In the genomic region with DNA sequence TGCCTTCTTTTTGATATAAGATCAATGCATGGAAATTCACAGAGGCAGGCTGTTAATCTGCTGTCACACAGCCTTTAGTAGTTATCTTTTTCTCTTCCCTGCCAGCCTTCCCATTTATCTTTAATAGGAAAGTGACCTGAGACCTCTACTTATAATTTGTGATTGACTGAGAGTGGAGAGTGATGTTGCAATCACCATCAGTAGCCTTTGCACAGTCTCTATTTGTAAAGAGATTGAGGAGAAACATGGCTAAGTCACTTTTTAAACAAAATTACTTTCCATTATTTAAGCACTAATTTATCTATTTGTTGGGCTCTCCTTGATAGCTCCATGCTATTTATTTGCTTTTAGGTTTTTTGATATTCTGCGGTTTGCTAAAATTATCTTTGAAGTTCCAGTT, we compare ENCODE assay signal across 29 cellular contexts. TPM values are rescaled to one million over a fixed set of nuclear protein-coding genes. Genes with fewer than 3 reads are reported as not detected.
A peak's percentile ranks its signal among the peaks of the same experiment; 100 is the strongest.
DNase-seq lines count a peak whose midpoint lies in the region; ATAC-seq, FAIRE-seq and TF ChIP-seq lines count a peak whose summit lies in the region.
"Had no signal": no experiment of that assay in that cellular context is flagged by ENCODE, and none has a peak within 500 bp of the region (broad histone marks: within the 10 kb centered on the region; RNA-seq: fewer than 3 reads in every experiment).

No MANE protein-coding gene starts in this region.

- no peak for DNase-seq in IMR-90
- DNase-seq in HepG2 (ENCODE audit: low spot score): no peak
- DNase-seq in right lobe of liver: no peak
- DNase-seq in activated CD4-positive, alpha-beta T cell treated with anti-CD3 and anti-CD28 coated beads, Interleukin-2, amount 50 U/mL, for 1 hour: no peak
- no peak for DNase-seq in amygdala (lab: John Stamatoyannopoulos, UW)
- DNase-seq in H54 (ENCODE audit: insufficient read length, low spot score): no peak
- DNase-seq: 8988T; ACHN; BE2C; C1 segment of cervical spinal cord; CD4-positive, alpha-beta memory T cell; CD4-positive, CD25-positive, alpha-beta regulatory T cell; CD8-positive, alpha-beta memory T cell; COR-L47; DMS 273 treated with DMSO at 0.1 percent for 48 hours; DMS153; DMS53; DMS79; DND-41; EL; GDM1 had no signal

- POLR2A ChIA-PET in IMR-90 (lab: Charles Lee; ENCODE audit: unreplicated experiment): no interaction called here
- POLR2A ChIA-PET in HepG2 (lab: Yijun Ruan, JAX): no interaction called here

- TF ChIP-seq POLR2A in IMR-90 (IDR thresholded peaks at IDR 0.05; ENCODE audit: low read depth, low read length) (no peak), HepG2 (IDR thresholded peaks at IDR 0.05; ENCODE audit: insufficient read depth in 1 of 2, low read depth in 2 of 2, low read length in 2 of 2) (no peak), right lobe of liver (IDR thresholded peaks at IDR 0.05) (no peak), H54 (IDR thresholded peaks at IDR 0.05; ENCODE audit: low read depth, low read length) (no peak)

- no peak overlapping the region for H3K23ac ChIP-seq in IMR-90 (ENCODE audit: low read depth, low read length)

- H3K4ac ChIP-seq in IMR-90 (ENCODE audit: low read depth, low read length): no peak overlapping the region

- H2BK15ac ChIP-seq in IMR-90 (ENCODE audit: low read depth, low read length): no peak overlapping the region

- H3K9ac ChIP-seq in IMR-90 (ENCODE audit: low read depth, low read length): no peak overlapping the region
- H3K9ac ChIP-seq in HepG2 (ENCODE audit: insufficient read depth, low read depth, low read length): no peak overlapping the region
- H3K9ac ChIP-seq: BLaER1 had no signal

- no peak overlapping the region for H4K91ac ChIP-seq in IMR-90 (ENCODE audit: insufficient read depth, low read depth, low read length)

- H3K27me3 ChIP-seq in IMR-90 (ENCODE audit: control insufficient read depth, insufficient read depth, low read length) (no peaks in the 10 kb centered on the region), HepG2 (ENCODE audit: control insufficient read depth in 1 of 2, insufficient read depth in 2 of 2, low read length in 2 of 2) (no peaks in the 10 kb centered on the region), right lobe of liver (no peaks in the 10 kb centered on the region)
- H3K27me3 ChIP-seq: BE2C, BLaER1 had no signal

- no peaks in the 10 kb centered on the region for H3K36me3 ChIP-seq in IMR-90 (ENCODE audit: control insufficient read depth, insufficient read depth, low read length)
- no peaks in the 10 kb centered on the region for H3K36me3 ChIP-seq in HepG2 (replicated peaks in 1 of 2; ENCODE audit: control insufficient read depth in 1 of 2, insufficient read depth in 2 of 2, low read length in 2 of 2)
- no peaks in the 10 kb centered on the region for H3K36me3 ChIP-seq in right lobe of liver
- H3K36me3 ChIP-seq: BE2C, BLaER1 had no signal

- no peak for TF ChIP-seq RAD21 in IMR-90 (IDR thresholded peaks at IDR 0.05; ENCODE audit: low read length)
- TF ChIP-seq RAD21 in HepG2 (CRISPR knock-in tag; IDR thresholded peaks at IDR 0.05): no peak

- H3K56ac ChIP-seq in IMR-90 (ENCODE audit: extremely low read depth, insufficient read depth, low read length): no peak overlapping the region

- H2BK5ac ChIP-seq in IMR-90 (ENCODE audit: low read depth, low read length, poor library complexity, severe bottlenecking): no peak overlapping the region

- no peak overlapping the region for H4K5ac ChIP-seq in IMR-90 (ENCODE audit: low read depth, low read length)

- no TSS peak for BruUV-seq in IMR-90 (replicated peaks; lab: Mats Ljungman, UMichigan)
- BruUV-seq in HepG2 (replicated peaks; lab: Mats Ljungman, UMichigan): no TSS peak

- no peaks in the 10 kb centered on the region for H3K9me3 ChIP-seq in IMR-90 (ENCODE audit: control insufficient read depth, insufficient read depth, low read length)
- no peaks in the 10 kb centered on the region for H3K9me3 ChIP-seq in HepG2 (ENCODE audit: low read length)
- H3K9me3 ChIP-seq in right lobe of liver: no peaks in the 10 kb centered on the region
- H3K9me3 ChIP-seq: BE2C, BLaER1 had no signal

- no peaks in the 10 kb centered on the region for H3K79me2 ChIP-seq in HepG2 (ENCODE audit: insufficient read depth, low read length)

- H3K4me2 ChIP-seq in IMR-90 (ENCODE audit: low read depth, low read length) (no peak overlapping the region), HepG2 (ENCODE audit: low read depth, low read length) (no peak overlapping the region)
- H3K4me2 ChIP-seq: BLaER1 had no signal

- no peak overlapping the region for H2AK9ac ChIP-seq in IMR-90 (replicated peaks; ENCODE audit: low read depth, low read length, poor library complexity)

- H3K9me1 ChIP-seq in IMR-90 (ENCODE audit: insufficient read depth, low read length): no peaks in the 10 kb centered on the region

- H3K18ac ChIP-seq in IMR-90 (ENCODE audit: low read depth, low read length): no peak overlapping the region

- H3K4me3 ChIP-seq in IMR-90 (ENCODE audit: insufficient read depth, low read depth, low read length) (no peak overlapping the region), HepG2 (replicated peaks in 1 of 3; ENCODE audit: insufficient read depth in 1 of 3, low read depth in 2 of 3, low read length in 3 of 3) (no peak overlapping the region), right lobe of liver (no peak overlapping the region)
- H3K4me3 ChIP-seq: BLaER1, GM12878 had no signal

- H3K4me1 ChIP-seq in IMR-90 (ENCODE audit: control insufficient read depth, insufficient read depth, low read length) (peaks cover 3% of the 10 kb centered on the region; the same call in 1 of the 2 replicates), HepG2 (ENCODE audit: insufficient read depth, low read length) (no peaks in the 10 kb centered on the region), right lobe of liver (peaks cover 0 to 11% (median 0%) of the 10 kb centered on the region in 4 donors)
- H3K4me1 ChIP-seq: BE2C, BLaER1 had no signal

- TF ChIP-seq EP300 in HepG2 (IDR thresholded peaks at IDR 0.05; ENCODE audit: low read depth in 2 of 2, low read length in 2 of 2) (no peak), HepG2 (CRISPR knock-in tag; IDR thresholded peaks at IDR 0.05; ENCODE audit: borderline replicate concordance) (no peak)

- H2AFZ ChIP-seq in IMR-90 (replicated peaks; ENCODE audit: low read length, poor library complexity) (no peak overlapping the region), HepG2 (ENCODE audit: low read length) (no peak overlapping the region)

- no peak overlapping the region for H4K8ac ChIP-seq in IMR-90 (ENCODE audit: low read depth in 2 of 2, low read length in 2 of 2)

- TF ChIP-seq CTCF in IMR-90 (conservative IDR thresholded peaks at IDR 0.05; ENCODE audit: low read depth, low read length): no peak
- no peak for TF ChIP-seq CTCF in HepG2 (CRISPR knock-in tag; IDR thresholded peaks at IDR 0.05)
- no peak for TF ChIP-seq CTCF in right lobe of liver (IDR thresholded peaks at IDR 0.05)

- intact Hi-C loops in IMR-90 (cut with micrococcal nuclease) (no loop called here), HepG2 (cut with micrococcal nuclease; ENCODE audit: unreplicated experiment) (no loop called here), right lobe of liver (cut with DNase I) (no loop called here)

- no peaks in the 10 kb centered on the region for H3K79me1 ChIP-seq in IMR-90 (ENCODE audit: low read depth in 1 of 2, low read length in 2 of 2)

- ATAC-seq in IMR-90 (ENCODE audit: low read depth): no peak
- ATAC-seq in HepG2: no peak
- ATAC-seq in right lobe of liver: peak; percentile 81 to 92 (median 83)
- ATAC-seq: GM12878 had no signal

- no peak overlapping the region for H2BK20ac ChIP-seq in IMR-90 (ENCODE audit: low read depth, low read length)

- H3K27ac ChIP-seq in IMR-90 (ENCODE audit: insufficient read depth, low read length) (no peak overlapping the region), HepG2 (ENCODE audit: extremely low read length, insufficient read depth, low read length) (no peak overlapping the region), right lobe of liver (no peak overlapping the region)
- H3K27ac ChIP-seq: BLaER1 had no signal

- H4K20me1 ChIP-seq in IMR-90 (ENCODE audit: insufficient read depth, low read length) (no peaks in the 10 kb centered on the region), HepG2 (ENCODE audit: insufficient read depth, low read length) (no peaks in the 10 kb centered on the region)
- H4K20me1 ChIP-seq: BLaER1 had no signal

- CTCF ChIA-PET in IMR-90 (lab: Yijun Ruan, JAX): no interaction called here
- CTCF ChIA-PET in HepG2 (lab: Yijun Ruan, JAX; ENCODE audit: low intra/inter-chr PET ratio, low total read pairs): no interaction called here

- no peak overlapping the region for H2BK120ac ChIP-seq in IMR-90 (ENCODE audit: low read depth, low read length)

- FAIRE-seq in HepG2 (lab: Jason Lieb, UNC): no peak
- no peak for FAIRE-seq in H54 (lab: Jason Lieb, UNC)
- FAIRE-seq: A204.1, GM12878, GM12892, GM18507 had no signal

- WGBS in IMR-90 (ENCODE audit: extremely low coverage in 2 of 2, insufficient read length in 1 of 2), 2 experiments: no CpG with 5 or more reads among the region's 1 CpG
- 2% methylated on average over 1 of the region's 1 CpG for WGBS in HepG2 (ENCODE audit: low lambda C conversion rate)
- WGBS in right lobe of liver (ENCODE audit: insufficient coverage, low coverage, low lambda C conversion rate, missing lambda C conversion rate): 37% methylated on average over 1 of the region's 1 CpG

- dilution Hi-C loops in IMR-90 (cut with HindIII; ENCODE audit: low sequenced_read_pairs, unreplicated experiment): no loop called here

- H3K14ac ChIP-seq in IMR-90 (replicated peaks; ENCODE audit: low read depth, low read length): no peak overlapping the region

- H2AK5ac ChIP-seq in IMR-90 (ENCODE audit: low read depth, low read length): no peak overlapping the region

- in situ Hi-C loops in IMR-90 (cut with MboI; ENCODE audit: low sequenced_read_pairs): no loop called here
- in situ Hi-C loops in HepG2 (cut with HindIII; ENCODE audit: extremely low pct_ligation_motif_present, low pct_unique_long_range_greater_than_20kb): no loop called here

RNA-seq across cellular contexts. Expression of gene LMNTD1, which starts 19.9 kb away (rescaled TPM):
- total RNA-seq in IMR-90 (2012; rRNA removed) (4.3 and 4.7 TPM in 2 replicates), HepG2 (2016; rRNA removed; fragmentation: Illumina TruSeq; extraction: Trizol) (not detected in 2 replicates), right lobe of liver (not detected)
- polyA plus RNA-seq in IMR-90 (2012; rRNA removed) (1.3 and 1.5 TPM in 2 replicates), HepG2 (2011; rRNA removed) (not detected in 2 replicates)
- polyA plus RNA-seq in IMR-90 (2012; cell fraction: cytosol; rRNA removed): 0.16 and 0.22 TPM in 2 replicates
- polyA plus RNA-seq in IMR-90 (2012; cell fraction: nucleus; rRNA removed; ENCODE audit: low replicate concordance): 0.30 and 2.0 TPM in 2 replicates
- not detected in 2 replicates for total RNA-seq in HepG2 (2016; cell fraction: cytosol; rRNA removed; fragmentation: Illumina TruSeq; extraction: Trizol; ENCODE audit: low read depth)
- not detected in 2 replicates for total RNA-seq in HepG2 (2016; cell fraction: insoluble cytoplasmic fraction; rRNA removed; fragmentation: Illumina TruSeq; extraction: Trizol)
- not detected in 2 replicates for total RNA-seq in HepG2 (2016; cell fraction: membrane; rRNA removed; fragmentation: Illumina TruSeq; extraction: Trizol)
- total RNA-seq in HepG2 (2016; cell fraction: nucleus; rRNA removed; fragmentation: Illumina TruSeq; extraction: Trizol): not detected in 2 replicates
- polyA plus RNA-seq in HepG2 (2011; cell fraction: cytosol; rRNA removed): not detected in 2 replicates
- not detected in 2 replicates for polyA plus RNA-seq in HepG2 (2011; cell fraction: nucleus; rRNA removed)
- not detected in 2 replicates for polyA plus RNA-seq in HepG2 (2012)
- polyA plus RNA-seq in HepG2 (2016; cell fraction: cytosol; fragmentation: Illumina TruSeq; extraction: Trizol; ENCODE audit: low read depth): not detected in 2 replicates
- polyA plus RNA-seq in HepG2 (2016; cell fraction: insoluble cytoplasmic fraction; fragmentation: Illumina TruSeq; extraction: Trizol; ENCODE audit: low read depth): not detected in 2 replicates
- polyA plus RNA-seq in HepG2 (2016; cell fraction: membrane; fragmentation: Illumina TruSeq; extraction: Trizol; ENCODE audit: low read depth): not detected in 2 replicates
- not detected in 2 replicates for polyA plus RNA-seq in HepG2 (2016; cell fraction: nucleus; fragmentation: Illumina TruSeq; extraction: Trizol; ENCODE audit: insufficient read depth, low read depth)
- polyA minus RNA-seq in HepG2 (2011; rRNA and poly(A)+ RNA removed; ENCODE audit: low replicate concordance): 1.1 TPM in 1 of 2 replicates, not detected in the other
- not detected in 2 replicates for polyA minus RNA-seq in HepG2 (2011; cell fraction: cytosol; rRNA and poly(A)+ RNA removed)
- polyA minus RNA-seq in HepG2 (2011; cell fraction: nucleus; rRNA and poly(A)+ RNA removed): not detected in 2 replicates
- total RNA-seq: A673; CD4-positive, alpha-beta memory T cell; CD4-positive, CD25-positive, alpha-beta regulatory T cell; CD8-positive, alpha-beta memory T cell; G401; GM12878 had no signal
- polyA plus RNA-seq: CD14-positive monocyte; CD4-positive, alpha-beta memory T cell; CD4-positive, CD25-positive, alpha-beta regulatory T cell; CD8-positive, alpha-beta memory T cell; GM12878 had no signal

Comparison
In these comparisons a context has a peak if more than half of its experiments do, and no peak if none do; other contexts are left out.
1. ATAC-seq: peak in right lobe of liver (4 of 4); none in IMR-90 (single experiment) and HepG2 (single experiment).